ENCODE assay signal across 14 cellular contexts in genomic region chr3:65979152-65979551, GRCh38. TPM values are rescaled to one million over a fixed set of nuclear protein-coding genes. Genes with fewer than 3 reads are reported as not detected.
A peak's percentile ranks its signal among the peaks of the same experiment; 100 is the strongest.
DNase-seq lines count a peak whose midpoint lies in the region; ATAC-seq and TF ChIP-seq lines count a peak whose summit lies in the region.
"Had no signal": no experiment of that assay in that cellular context is flagged by ENCODE, and none has a peak within 500 bp of the region (broad histone marks: within the 10 kb centered on the region; RNA-seq: fewer than 3 reads in every experiment).

No MANE protein-coding gene starts in this region.

- no peaks in the 10 kb centered on the region for H3K27me3 ChIP-seq in right cardiac atrium (ENCODE audit: control insufficient read depth, insufficient read depth)
- H3K27me3 ChIP-seq: neutrophil had no signal

- no peaks in the 10 kb centered on the region for H3K9me3 ChIP-seq in right cardiac atrium (ENCODE audit: control insufficient read depth, low read length)
- H3K9me3 ChIP-seq: neutrophil had no signal

- no peak for TF ChIP-seq CTCF in cardiac fibroblast (IDR thresholded peaks at IDR 0.05; ENCODE audit: low read depth, low read length)

- whole genome bisulfite sequencing in right cardiac atrium = 32% methylated on average over 6 of the region's 6 CpGs

- H3K27ac ChIP-seq in right cardiac atrium (ENCODE audit: low read length) = no peak overlapping the region
- H3K27ac ChIP-seq: neutrophil, VCaP had no signal

- H3K4me1 ChIP-seq in right cardiac atrium (ENCODE audit: control insufficient read depth, insufficient read depth, low read length) = peaks cover 9% of the 10 kb centered on the region

- peak; percentile 78 to 80 for ATAC-seq in right cardiac atrium
- ATAC-seq in GM21447 (IDR thresholded peaks at IDR 0.05; ENCODE audit: unreplicated experiment) = no peak
- ATAC-seq: stimulated activated memory B cell treated with anti-CD40 and anti-IgM and Interleukin-4, amounts not matched to agents 10 μg/mL and 1 μg/mL and 100 μg/mL, for 72 hours had no signal

- H3K4me3 ChIP-seq in cardiac fibroblast (replicated peaks in 1 of 2; ENCODE audit: low read depth in 2 of 2, low read length in 2 of 2) (no peak overlapping the region), right cardiac atrium (ENCODE audit: low read length) (no peak overlapping the region)

- intact Hi-C loops in right cardiac atrium (cut with DNase I) = no loop called here

- DNase-seq in GM04503 (ENCODE audit: low read depth) (peak; percentile 81), cardiac fibroblast (ENCODE audit: low read depth in 2 of 2) (peak; percentile 80 to 92), right cardiac atrium (peak; percentile 41 to 53 (median 48)), stromal cell of bone marrow (ENCODE audit: low read depth) (peak; percentile 94), NCI-H146 (lab: John Stamatoyannopoulos, UW) (no peak), NCI-H748 treated with DMSO at 0.1 percent for 48 hours (lab: John Stamatoyannopoulos, UW) (no peak), 8988T (no peak)
- DNase-seq: erythroblast; NCI-H524 treated with DMSO at 0.1 percent for 48 hours; stimulated activated CD4-positive, alpha-beta T cell treated with anti-CD3 and anti-CD28 coated beads, Interleukin-1b, Interleukin-23, amount 100 ng/mL, for 48 hours had no signal

RNA-seq across cellular contexts. Expression of gene MAGI1, which starts 59.6 kb away (rescaled TPM):
- 10 to 100 TPM; 32.7 to 38.3 (median 34.4) TPM for total RNA-seq in right cardiac atrium
- polyA plus RNA-seq in right cardiac atrium = 15.8 TPM

Comparison
In these comparisons a context has a peak if more than half of its experiments do, and no peak if none do; other contexts are left out.
1. DNase-seq: peak in GM04503 (single experiment), cardiac fibroblast (2 of 2), right cardiac atrium (3 of 3) and stromal cell of bone marrow (single experiment); none in NCI-H146 (single experiment), NCI-H748 treated with DMSO at 0.1 percent for 48 hours (single experiment) and 8988T (single experiment).